13 cellular contexts compared by ENCODE assay signal in the genomic region with DNA sequence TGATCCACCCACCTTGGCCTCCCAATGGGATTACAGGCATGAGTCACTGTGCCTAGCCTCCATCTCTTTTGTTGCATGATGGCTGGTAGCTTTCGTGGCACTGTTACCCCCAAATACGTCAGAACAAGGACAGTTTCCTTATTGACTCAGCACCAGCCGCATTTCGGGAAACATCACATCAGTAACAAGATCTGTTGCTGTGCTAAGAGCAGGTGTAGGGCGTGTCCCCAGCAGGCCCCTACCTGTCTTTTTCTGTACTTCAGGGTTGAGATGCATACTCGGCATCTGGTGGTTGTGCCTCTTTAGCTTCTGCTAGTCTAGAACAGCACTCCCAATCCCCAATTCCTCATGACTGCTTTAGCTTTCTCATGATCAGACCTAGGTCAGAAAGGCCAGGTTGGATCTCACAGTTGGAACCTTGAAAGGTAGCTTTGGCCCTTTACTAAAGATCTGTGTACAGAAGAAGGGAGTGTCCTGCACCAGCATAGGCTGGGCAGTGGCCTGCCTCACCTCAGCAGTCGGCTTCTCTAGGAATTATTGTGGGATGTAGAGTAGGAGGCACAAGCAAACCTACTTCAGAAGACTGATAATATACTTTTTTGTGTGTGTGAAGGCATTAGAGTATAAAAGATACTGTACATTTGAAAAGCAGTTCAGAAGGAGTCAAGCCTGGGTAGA. TPM values are rescaled to one million over a fixed set of nuclear protein-coding genes. Genes with fewer than 3 reads are reported as not detected.
DNase-seq lines count a peak whose midpoint lies in the region; ATAC-seq and TF ChIP-seq lines count a peak whose summit lies in the region.
"Had no signal": no experiment of that assay in that cellular context is flagged by ENCODE, and none has a peak within 500 bp of the region (broad histone marks: within the 10 kb centered on the region; RNA-seq: fewer than 3 reads in every experiment).

No MANE protein-coding gene starts in this region.

- H4K20me1 ChIP-seq in Karpas-422 (ENCODE audit: insufficient read depth, low read depth, low read length), result peaks cover 14% of the 10 kb centered on the region; the same call in 1 of the 2 replicates

- H2AFZ ChIP-seq in Karpas-422 (ENCODE audit: low read length), result no peak overlapping the region

- H3K4me3 ChIP-seq in breast epithelium (no peak overlapping the region), Karpas-422 (ENCODE audit: low read length) (no peak overlapping the region), gastroesophageal sphincter (no peak overlapping the region)
- H3K4me3 ChIP-seq: ascending aorta had no signal

- POLR2A ChIA-PET in MCF 10A (lab: Yijun Ruan, JAX), result interaction anchor here (0.6 to 3.4 kb wide), 10 partner anchors 8 to 1165 kb away, joined by 3 to 32 read pairs (median 4); partner anchors contain the start of genes LETM1, NELFA, NSD2 and SLBP

- H3K27ac Mint-ChIP-seq in MCF 10A (ENCODE audit: low read depth, unreplicated experiment), result peak overlapping the region; percentile 76

- TF ChIP-seq EP300 in gastroesophageal sphincter (IDR thresholded peaks at IDR 0.05), result no peak

- no peaks in the 10 kb centered on the region for H3K27me3 Mint-ChIP-seq in MCF 10A (ENCODE audit: insufficient read depth, unreplicated experiment)

- intact Hi-C loops in MCF 10A (cut with micrococcal nuclease) (no loop called here), breast epithelium (cut with DNase I; ENCODE audit: low total_unique reads) (loop anchor here (10.0 kb wide), 1 partner anchor 153 kb away; no protein-coding TSS in a partner anchor)

- H3K9me2 ChIP-seq in Karpas-422 (replicated peaks; ENCODE audit: insufficient read depth, low read length), result no peaks in the 10 kb centered on the region

- H3K4me2 ChIP-seq in Karpas-422 (ENCODE audit: low read depth, low read length, poor library complexity, severe bottlenecking), result no peak overlapping the region

- peaks cover 94% of the 10 kb centered on the region for H3K79me2 ChIP-seq in Karpas-422 (ENCODE audit: low read length)

- H3K9me3 ChIP-seq in breast epithelium (no peaks in the 10 kb centered on the region), Karpas-422 (ENCODE audit: low read length) (no peaks in the 10 kb centered on the region), gastroesophageal sphincter (no peaks in the 10 kb centered on the region)
- H3K9me3 ChIP-seq: ascending aorta had no signal

- H3K36me3 ChIP-seq in breast epithelium (no peaks in the 10 kb centered on the region), Karpas-422 (ENCODE audit: insufficient read depth, low read length) (peaks cover 22% of the 10 kb centered on the region; the same call in 1 of the 2 replicates), gastroesophageal sphincter (peaks cover 0 to 51% of the 10 kb centered on the region in 2 donors)

- H3K36me3 Mint-ChIP-seq in MCF 10A (ENCODE audit: insufficient read depth, unreplicated experiment), result peaks cover 36% of the 10 kb centered on the region

- TF ChIP-seq POLR2A in breast epithelium (IDR thresholded peaks at IDR 0.05) (no peak), gastroesophageal sphincter (IDR thresholded peaks at IDR 0.05) (no peak)

- CTCF ChIA-PET in MCF 10A (lab: Yijun Ruan, JAX), result interaction anchor here (0.6 to 6.1 kb wide), 9 partner anchors 9 to 156 kb away, joined by 3 to 79 read pairs (median 4); partner anchors contain the start of gene LETM1

- no peak overlapping the region for H3K9ac ChIP-seq in Karpas-422 (ENCODE audit: low read length)

- DNase-seq in MCF 10A (ENCODE audit: unreplicated experiment) (peak; percentile 94), breast epithelium (ENCODE audit: low spot score in 2 of 2) (no peak), NCI-H2196 (lab: John Stamatoyannopoulos, UW; ENCODE audit: unreplicated experiment) (peak; percentile 68), ureter (ENCODE audit: low spot score) (peak; percentile 80), amniotic stem cell (lab: John Stamatoyannopoulos, UW) (no peak), Karpas-422 (no peak)
- DNase-seq: KBM-7, NCI-H226, T-helper 9 cell had no signal

- BruUV-seq in MCF 10A (replicated peaks; lab: Mats Ljungman, UMichigan), result no TSS peak

- H3K27ac ChIP-seq in breast epithelium (no peak overlapping the region), Karpas-422 (ENCODE audit: low read length) (no peak overlapping the region), gastroesophageal sphincter (no peak overlapping the region)
- H3K27ac ChIP-seq: ascending aorta, C4-2B had no signal

- 100% methylated on average over 5 of the region's 7 CpGs; no CpG with 5 or more reads in 1 of the 2 donors for WGBS in gastroesophageal sphincter (ENCODE audit: low coverage in 1 of 2), 2 donors

- no peak overlapping the region for H3K4me3 Mint-ChIP-seq in MCF 10A (ENCODE audit: unreplicated experiment)

- H3K4me1 ChIP-seq in breast epithelium (no peaks in the 10 kb centered on the region), Karpas-422 (ENCODE audit: low read length) (peaks cover 34% of the 10 kb centered on the region), gastroesophageal sphincter (no peaks in the 10 kb centered on the region)
- H3K4me1 ChIP-seq: ascending aorta had no signal

- TF ChIP-seq CTCF in MCF 10A (IDR thresholded peaks at IDR 0.05; ENCODE audit: unreplicated experiment) (no peak), breast epithelium (IDR thresholded peaks at IDR 0.05) (no peak), gastroesophageal sphincter (IDR thresholded peaks at IDR 0.05) (no peak)

- peaks cover 26% of the 10 kb centered on the region for H3K4me1 Mint-ChIP-seq in MCF 10A (ENCODE audit: insufficient read depth, unreplicated experiment)

- H3K9me3 Mint-ChIP-seq in MCF 10A (ENCODE audit: unreplicated experiment), result no peaks in the 10 kb centered on the region

- peak; percentile 97 for ATAC-seq in esophagus mucosa
- ATAC-seq in gastroesophageal sphincter, result no peak

- H3K27me3 ChIP-seq in breast epithelium, result no peaks in the 10 kb centered on the region
- H3K27me3 ChIP-seq in Karpas-422 (ENCODE audit: low read length), result no peaks in the 10 kb centered on the region
- H3K27me3 ChIP-seq in gastroesophageal sphincter, result no peaks in the 10 kb centered on the region
- H3K27me3 ChIP-seq: ascending aorta had no signal

RNA-seq across cellular contexts. Expression of gene NSD2, which starts 36.8 kb away (rescaled TPM):
- total RNA-seq in MCF 10A (2022) (100 and 109 TPM in 2 replicates), breast epithelium (10 to 100 TPM; 24.6 to 36.7 (median 30.8) TPM), esophagus mucosa (42.7 TPM), ureter (41.5 TPM), gastroesophageal sphincter (10 to 100 TPM; 37.8 to 47.3 (median 39.4) TPM)
- total RNA-seq in Karpas-422 (2014; rRNA removed; shearing (Covaris generic); ENCODE audit: low replicate concordance), result 54.9 and 64.9 TPM in 2 replicates

RNA-seq across cellular contexts. Expression of gene LETM1, which starts 52.0 kb away (rescaled TPM):
- total RNA-seq in MCF 10A (2022), result 85.0 and 86.3 TPM in 2 replicates
- total RNA-seq in breast epithelium, result 10 to 100 TPM; 31.0 to 42.9 (median 32.5) TPM
- 55.0 TPM for total RNA-seq in esophagus mucosa
- total RNA-seq in ureter, result 56.1 TPM
- 25.2 and 75.1 TPM in 2 replicates for total RNA-seq in Karpas-422 (2014; rRNA removed; shearing (Covaris generic); ENCODE audit: low replicate concordance)
- total RNA-seq in gastroesophageal sphincter, result 10 to 100 TPM; 24.0 to 29.2 (median 26.9) TPM

Comparison
In these comparisons a context has a peak if more than half of its experiments do, and no peak if none do; other contexts are left out.
1. DNase-seq: peak in MCF 10A (single experiment), NCI-H2196 (single experiment) and ureter (single experiment); none in breast epithelium (0 of 2), amniotic stem cell (single experiment) and Karpas-422 (single experiment).